In genomic region chr3:190741788-190742187, GRCh38 we compare ENCODE assay signal across 11 cellular contexts.
"Had no signal": no experiment of that assay in that cellular context is flagged by ENCODE, and none has a peak within 500 bp of the region (broad histone marks: within the 10 kb centered on the region; RNA-seq: fewer than 3 reads in every experiment).

No MANE protein-coding gene starts in this region.

- H3K9me3 Mint-ChIP-seq: GM23338, H9, HFFc6 had no signal

- H3K27ac ChIP-seq: GM23248 had no signal

- H3K27ac Mint-ChIP-seq: GM23338, HFFc6 had no signal

- H3K9ac ChIP-seq: GM23248 had no signal

- H3K9me3 ChIP-seq: HAP-1 had no signal

- FAIRE-seq: H1, H54 had no signal

- H3K4me3 ChIP-seq: GM23248, GM23338, HAP-1 had no signal

- DNase-seq: GM23248, GOT3, H7, H9, HCEC 1CT, HFFc6 had no signal

- ATAC-seq: HCT116 had no signal

- H3K4me3 Mint-ChIP-seq: GM23338, H9, HFFc6 had no signal

- H3K36me3 ChIP-seq: HAP-1 had no signal
